8 cellular contexts compared by ENCODE assay signal in genomic region chr6:140485740-140486467, GRCh38.
DNase-seq lines count a peak whose midpoint lies in the region; ATAC-seq lines count a peak whose summit lies in the region.

No MANE protein-coding gene starts in this region.

- H3K27me3 ChIP-seq in skeletal muscle satellite cell (ENCODE audit: control insufficient read depth, insufficient read depth, low read length), result no peaks in the 10 kb centered on the region

- peak overlapping the region; percentile 56 for H3K9ac ChIP-seq in skeletal muscle satellite cell (ENCODE audit: low read depth, low read length)

- peaks cover 2% of the 10 kb centered on the region for H3K36me3 Mint-ChIP-seq in activated CD8-positive, alpha-beta memory T cell treated with anti-CD3 and anti-CD28 coated beads, Interleukin-2, amount 10 ng/mL, durations not matched to agents 7 days and 5 days
- no peaks in the 10 kb centered on the region for H3K36me3 Mint-ChIP-seq in natural killer cell treated with Interleukin-12 subunit alpha and Interleukin-12 subunit beta and Interleukin-15 and Interleukin-18, amount 100 ng/mL, for 72 hours

- no peaks in the 10 kb centered on the region for H3K27me3 Mint-ChIP-seq in activated CD8-positive, alpha-beta memory T cell treated with anti-CD3 and anti-CD28 coated beads, Interleukin-2, amount 10 ng/mL, durations not matched to agents 7 days and 5 days
- no peaks in the 10 kb centered on the region for H3K27me3 Mint-ChIP-seq in natural killer cell treated with Interleukin-12 subunit alpha and Interleukin-12 subunit beta and Interleukin-15 and Interleukin-18, amount 100 ng/mL, for 72 hours

- no peak overlapping the region for H3K27ac Mint-ChIP-seq in activated CD8-positive, alpha-beta memory T cell treated with anti-CD3 and anti-CD28 coated beads, Interleukin-2, amount 10 ng/mL, durations not matched to agents 7 days and 5 days
- no peak overlapping the region for H3K27ac Mint-ChIP-seq in natural killer cell treated with Interleukin-12 subunit alpha and Interleukin-12 subunit beta and Interleukin-15 and Interleukin-18, amount 100 ng/mL, for 72 hours

- CTCF ChIA-PET in activated CD8-positive, alpha-beta memory T cell treated with anti-CD3 and anti-CD28 coated beads, Interleukin-2, amount 10 ng/mL, durations not matched to agents 7 days and 5 days (lab: Charles Lee), result no interaction called here

- H3K4me3 Mint-ChIP-seq in activated CD8-positive, alpha-beta memory T cell treated with anti-CD3 and anti-CD28 coated beads, Interleukin-2, amount 10 ng/mL, durations not matched to agents 7 days and 5 days, result no peak overlapping the region
- H3K4me3 Mint-ChIP-seq in natural killer cell treated with Interleukin-12 subunit alpha and Interleukin-12 subunit beta and Interleukin-15 and Interleukin-18, amount 100 ng/mL, for 72 hours, result no peak overlapping the region

- DNase-seq in DMS153 (lab: John Stamatoyannopoulos, UW) (peak; percentile 15), DMS153 treated with DMSO at 0.1 percent for 48 hours (lab: John Stamatoyannopoulos, UW; ENCODE audit: unreplicated experiment) (no peak), M059J (ENCODE audit: low read depth) (peak; percentile 93), dermis blood vessel endothelial cell (peak; percentile 60)
- DNase-seq in activated CD8-positive, alpha-beta memory T cell treated with anti-CD3 and anti-CD28 coated beads, Interleukin-2, amount 10 ng/mL, durations not matched to agents 7 days and 5 days, result no peak
- DNase-seq in natural killer cell treated with Interleukin-12 subunit alpha and Interleukin-12 subunit beta and Interleukin-15 and Interleukin-18, amount 100 ng/mL, for 72 hours (ENCODE audit: low spot score), result no peak

- H3K36me3 ChIP-seq in skeletal muscle satellite cell (ENCODE audit: insufficient read depth, low read length), result no peaks in the 10 kb centered on the region

- ATAC-seq in HG03280 (IDR thresholded peaks at IDR 0.05; ENCODE audit: unreplicated experiment), result no peak
- no peak for ATAC-seq in activated CD8-positive, alpha-beta memory T cell treated with anti-CD3 and anti-CD28 coated beads, Interleukin-2, amount 10 ng/mL, durations not matched to agents 7 days and 5 days
- no peak for ATAC-seq in natural killer cell treated with Interleukin-12 subunit alpha and Interleukin-12 subunit beta and Interleukin-15 and Interleukin-18, amount 100 ng/mL, for 72 hours

- H3K9me3 ChIP-seq in skeletal muscle satellite cell (replicated peaks; ENCODE audit: low read length), result peaks cover 6% of the 10 kb centered on the region

- peak overlapping the region; percentile 12 for H3K4me3 ChIP-seq in skeletal muscle satellite cell (ENCODE audit: low read length)

- H3K4me2 ChIP-seq in skeletal muscle satellite cell (ENCODE audit: low read length), result no peak overlapping the region

- peaks cover 5% of the 10 kb centered on the region for H3K9me3 Mint-ChIP-seq in activated CD8-positive, alpha-beta memory T cell treated with anti-CD3 and anti-CD28 coated beads, Interleukin-2, amount 10 ng/mL, durations not matched to agents 7 days and 5 days (ENCODE audit: low read depth)
- H3K9me3 Mint-ChIP-seq in natural killer cell treated with Interleukin-12 subunit alpha and Interleukin-12 subunit beta and Interleukin-15 and Interleukin-18, amount 100 ng/mL, for 72 hours, result peaks cover 3% of the 10 kb centered on the region

- no peaks in the 10 kb centered on the region for H3K4me1 Mint-ChIP-seq in activated CD8-positive, alpha-beta memory T cell treated with anti-CD3 and anti-CD28 coated beads, Interleukin-2, amount 10 ng/mL, durations not matched to agents 7 days and 5 days
- H3K4me1 Mint-ChIP-seq in natural killer cell treated with Interleukin-12 subunit alpha and Interleukin-12 subunit beta and Interleukin-15 and Interleukin-18, amount 100 ng/mL, for 72 hours (ENCODE audit: low read depth in 2 of 2), result no peaks in the 10 kb centered on the region

- H3K4me1 ChIP-seq in skeletal muscle satellite cell (ENCODE audit: control insufficient read depth, insufficient read depth, low read length), result peaks cover 37% of the 10 kb centered on the region

Comparison
In these comparisons a context has a peak if more than half of its experiments do, and no peak if none do; other contexts are left out.
1. DNase-seq: peak in DMS153 (single experiment), M059J (single experiment) and dermis blood vessel endothelial cell (single experiment); none in DMS153 treated with DMSO at 0.1 percent for 48 hours (single experiment), activated CD8-positive, alpha-beta memory T cell treated with anti-CD3 and anti-CD28 coated beads, Interleukin-2, amount 10 ng/mL, durations not matched to agents 7 days and 5 days (single experiment) and natural killer cell treated with Interleukin-12 subunit alpha and Interleukin-12 subunit beta and Interleukin-15 and Interleukin-18, amount 100 ng/mL, for 72 hours (single experiment).